1 cellular context compared by ENCODE assay signal in genomic region chrX:152830312-152831305, GRCh38.
TF ChIP-seq lines count a peak whose summit lies in the region.

Gene CETN2, minus strand, starts transcription at chrX:152830757. Its CDS starts 47 bp downstream, at chrX:152830710.
Gene NSDHL, plus strand, starts transcription at chrX:152831063. Its CDS starts 15,262 bp downstream, at chrX:152846325.

TF ChIP-seq in K562, 482 proteins besides CTCF, POLR2A, EP300 and RAD21 (continued from another document):
- TF ChIP-seq HOMEZ (CRISPR knock-in tag; IDR thresholded peaks at IDR 0.05) (no peak), RCOR1 (IDR thresholded peaks at IDR 0.05; ENCODE audit: borderline replicate concordance in 1 of 2, low read depth in 2 of 2, low read length in 2 of 2) (no peak), U2AF2 (optimal IDR thresholded peaks at IDR 0.05; ENCODE audit: low read depth, low read length) (no peak), ZC3H4 (CRISPR knock-in tag; IDR thresholded peaks at IDR 0.05; ENCODE audit: borderline replicate concordance) (0 out of 2 replicates have a peak, but pooled peaks have one; percentile 44), TRIM24 (IDR thresholded peaks at IDR 0.05) (no peak), ZNF253 (CRISPR knock-in tag; conservative IDR thresholded peaks at IDR 0.05) (no peak), MNT (conservative IDR thresholded peaks at IDR 0.05) (peak; percentile 83 to 91), CBFB (CRISPR knock-in tag; IDR thresholded peaks at IDR 0.05) (no peak), CHCHD3 (CRISPR knock-in tag; IDR thresholded peaks at IDR 0.05) (no peak), MBD2 (IDR thresholded peaks at IDR 0.05; ENCODE audit: borderline replicate concordance, low read depth) (peak; percentile 93), BCOR (IDR thresholded peaks at IDR 0.05) (no peak), SMAD3 (CRISPR knock-in tag; conservative IDR thresholded peaks at IDR 0.05) (no peak), MYC (IDR thresholded peaks at IDR 0.05; ENCODE audit: low read depth, low read length) (0 out of 2 replicates have a peak, but pooled peaks have one; percentile 18), MYC (CRISPR knock-in tag; IDR thresholded peaks at IDR 0.05; ENCODE audit: borderline replicate concordance, low read depth) (no peak), ZNF354B (CRISPR knock-in tag; IDR thresholded peaks at IDR 0.05) (no peak), FOXP1 (CRISPR knock-in tag; IDR thresholded peaks at IDR 0.05) (no peak), ZNF431 (CRISPR knock-in tag; IDR thresholded peaks at IDR 0.05) (no peak), ERF (CRISPR knock-in tag; IDR thresholded peaks at IDR 0.05) (no peak), SMC3 (conservative IDR thresholded peaks at IDR 0.05; ENCODE audit: insufficient read depth, low read depth, low read length) (no peak), ZNF512 (tag; IDR thresholded peaks at IDR 0.05) (no peak), ZBTB11 (CRISPR knock-in tag; IDR thresholded peaks at IDR 0.05) (no peak; a peak in 1 of 6 replicates), E4F1 (CRISPR knock-in tag; IDR thresholded peaks at IDR 0.05; ENCODE audit: borderline replicate concordance) (no peak), CREB1 (IDR thresholded peaks at IDR 0.05) (peak; percentile 72), CREB1 (CRISPR knock-in tag; IDR thresholded peaks at IDR 0.05) (peak; percentile 84), CCNT2 (IDR thresholded peaks at IDR 0.05; ENCODE audit: borderline replicate concordance, extremely low read depth, insufficient read length, low read depth, low read length) (peak; percentile 39), ZNF23 (CRISPR knock-in tag; IDR thresholded peaks at IDR 0.05) (no peak), JUN (IDR thresholded peaks at IDR 0.05; ENCODE audit: borderline replicate concordance, low read depth, low read length) (no peak), JUN (CRISPR knock-in tag; IDR thresholded peaks at IDR 0.05; ENCODE audit: borderline replicate concordance) (no peak), TSC22D4 (tag; IDR thresholded peaks at IDR 0.05) (no peak), NFYB (IDR thresholded peaks at IDR 0.05; ENCODE audit: extremely low read depth, insufficient read length) (peak; percentile 90), NKRF (IDR thresholded peaks at IDR 0.05; ENCODE audit: borderline replicate concordance) (peak; percentile 84), HMG20B (CRISPR knock-in tag; IDR thresholded peaks at IDR 0.05) (no peak), XRCC5 (IDR thresholded peaks at IDR 0.05; ENCODE audit: low read depth, low read length) (no peak), NBN (IDR thresholded peaks at IDR 0.05; ENCODE audit: low read depth) (no peak), ATF7 (IDR thresholded peaks at IDR 0.05) (peak; percentile 70), HNRNPLL (IDR thresholded peaks at IDR 0.05; ENCODE audit: low read depth, low read length, poor library complexity, severe bottlenecking) (peak; percentile 32), ASH1L (IDR thresholded peaks at IDR 0.05; ENCODE audit: borderline replicate concordance, low read depth, partially characterized antibody) (peak; percentile 89), E2F6 (IDR thresholded peaks at IDR 0.05; ENCODE audit: borderline replicate concordance in 1 of 2, extremely low read depth in 1 of 2, insufficient read depth in 1 of 2, insufficient read length in 1 of 2, low read depth in 1 of 2, low read length in 1 of 2, poor library complexity in 1 of 2, severe bottlenecking in 1 of 2) (no peak), FOXJ2 (tag; IDR thresholded peaks at IDR 0.05) (peak; percentile 90), PHF8 (IDR thresholded peaks at IDR 0.05; ENCODE audit: borderline replicate concordance, low read length) (peak; percentile 80; the same call in 1 of the 2 replicates), CEBPB (tag; IDR thresholded peaks at IDR 0.05) (peak; percentile 94), ARHGAP35 (IDR thresholded peaks at IDR 0.05; ENCODE audit: partially characterized antibody) (no peak), FUS (optimal IDR thresholded peaks at IDR 0.05; ENCODE audit: low read depth, low read length) (no peak), GATAD2B (IDR thresholded peaks at IDR 0.05; ENCODE audit: borderline replicate concordance) (no peak), SPI1 (IDR thresholded peaks at IDR 0.05; ENCODE audit: borderline replicate concordance, low read depth, low read length) (no peak), YY1 (IDR thresholded peaks at IDR 0.05; ENCODE audit: borderline replicate concordance in 1 of 3, control insufficient read depth in 1 of 3, extremely low read depth in 1 of 3, insufficient read depth in 3 of 3, insufficient read length in 1 of 3, insufficient replicate concordance in 2 of 3, low read depth in 1 of 3, low read length in 2 of 3) (peak in 1 of 3 experiments; percentile 24), ZNF584 (CRISPR knock-in tag; IDR thresholded peaks at IDR 0.05; ENCODE audit: low read depth) (no peak), ELK3 (CRISPR knock-in tag; IDR thresholded peaks at IDR 0.05) (no peak), NRF1 (conservative IDR thresholded peaks at IDR 0.05 in 1 of 2, IDR thresholded peaks at IDR 0.05 in 1 of 2) (peak; percentile 90 to 92)
